8 cellular contexts compared by ENCODE assay signal in genomic region chr10:16440396-16441105, GRCh38. TPM values are rescaled to one million over a fixed set of nuclear protein-coding genes. Genes with fewer than 3 reads are reported as not detected.
DNase-seq lines count a peak whose midpoint lies in the region; ATAC-seq, FAIRE-seq and TF ChIP-seq lines count a peak whose summit lies in the region.

No MANE protein-coding gene starts in this region.

- WGBS in GM12878 (ENCODE audit: insufficient coverage, insufficient replicate concordance, low lambda C conversion rate, missing lambda C conversion rate), result 62% methylated on average over 12 of the region's 12 CpGs
- WGBS in mesendoderm (ENCODE audit: extremely low coverage, insufficient coverage, low lambda C conversion rate), result no CpG with 5 or more reads among the region's 12 CpGs
- 77 to 83% (median 79%) methylated on average over 12 of the region's 12 CpGs for WGBS in spleen, 5 donors

- POLR2A ChIA-PET in CD4-positive, alpha-beta T cell (lab: Charles Lee), result no interaction called here
- POLR2A ChIA-PET in GM12878 (lab: Charles Lee), result interaction anchor here (0.8 kb wide), 1 partner anchor 8 kb away, joined by 7 read pairs; no protein-coding TSS in a partner anchor

- CTCF ChIA-PET in CD4-positive, alpha-beta T cell (lab: Charles Lee), result no interaction called here
- CTCF ChIA-PET in GM12878 (lab: Yijun Ruan, JAX), result interaction anchor here (0.6 to 1.0 kb wide), 3 partner anchors 50 to 337 kb away, joined by 3 to 4 read pairs (median 3); no protein-coding TSS in a partner anchor

- peak overlapping the region; percentile 36 for H3K4me3 Mint-ChIP-seq in CD4-positive, alpha-beta T cell

- intact Hi-C loops in CD4-positive, alpha-beta T cell (cut with DNase I, micrococcal nuclease), result loop anchor here in 1 of 2 experiments (10.0 kb wide), 1 partner anchor 714 kb away; no protein-coding TSS in a partner anchor
- intact Hi-C loops in GM12878 (cut with micrococcal nuclease; ENCODE audit: unreplicated experiment), result no loop called here
- intact Hi-C loops in spleen (cut with DNase I; ENCODE audit: low total_unique reads), result no loop called here

- H2BK120ac ChIP-seq in mesendoderm (ENCODE audit: low read depth, low read length), result no peak overlapping the region

- TF ChIP-seq EP300 in GM12878 (IDR thresholded peaks at IDR 0.05; ENCODE audit: borderline replicate concordance in 1 of 2, control insufficient read depth in 1 of 2, low read depth in 2 of 2, low read length in 2 of 2), result no peak

- no peak overlapping the region for H3K18ac ChIP-seq in mesendoderm (ENCODE audit: low read length)

- no peak for DNase-seq in CD4-positive, alpha-beta T cell
- DNase-seq in HT-29 (ENCODE audit: low spot score), result peak; percentile 82
- no peak for DNase-seq in GM12878 (ENCODE audit: low read depth, low spot score)
- peak; percentile 69 for DNase-seq in mesendoderm
- no peak for DNase-seq in COLO829 (ENCODE audit: low spot score)
- no peak for DNase-seq in spleen
- DNase-seq in activated CD4-positive, CD25-positive, alpha-beta regulatory T cell treated with anti-CD3 and anti-CD28 coated beads, Interleukin-2, amount 50 U/mL, for 72 hours, result no peak

- H4K5ac ChIP-seq in mesendoderm (ENCODE audit: low read length), result no peak overlapping the region

- RAD21 ChIA-PET in GM12878 (lab: Charles Lee; ENCODE audit: unreplicated experiment), result interaction anchor here (0.6 to 0.7 kb wide), 2 partner anchors 78 to 81 kb away, joined by 3 to 4 read pairs; partner anchors contain the start of gene C1QL3

- H2BK15ac ChIP-seq in mesendoderm (replicated peaks; ENCODE audit: low read depth), result no peak overlapping the region

- H3K27me3 Mint-ChIP-seq in CD4-positive, alpha-beta T cell, result no peaks in the 10 kb centered on the region

- H3K79me1 ChIP-seq in mesendoderm (ENCODE audit: low read length), result no peaks in the 10 kb centered on the region

- H3K4ac ChIP-seq in mesendoderm (ENCODE audit: low read depth, low read length), result no peak overlapping the region

- H2AFZ ChIP-seq in GM12878 (ENCODE audit: control insufficient read depth, low read depth, low read length), result no peak overlapping the region

- no peaks in the 10 kb centered on the region for H3K27me3 ChIP-seq in CD4-positive, alpha-beta T cell (ENCODE audit: control insufficient read depth, insufficient read depth, low read length)
- H3K27me3 ChIP-seq in GM12878 (replicated peaks in 1 of 2; ENCODE audit: control insufficient read depth in 2 of 2, insufficient read depth in 2 of 2, low read length in 1 of 2) (no peaks in the 10 kb centered on the region), mesendoderm (ENCODE audit: insufficient read depth, low read length, poor library complexity) (no peaks in the 10 kb centered on the region), spleen (replicated peaks in 1 of 7) (no peaks in the 10 kb centered on the region)

- H3K36me3 ChIP-seq in GM12878 (ENCODE audit: control insufficient read depth in 2 of 2, insufficient read depth in 2 of 2, low read length in 1 of 2), result peaks cover 0 to 2% of the 10 kb centered on the region in 2 experiments; a peak in 2 of 4 replicates
- H3K36me3 ChIP-seq in mesendoderm (ENCODE audit: control insufficient read depth, insufficient read depth, low read length), result no peaks in the 10 kb centered on the region
- peaks cover 0 to 44% (median 0%) of the 10 kb centered on the region in 6 donors for H3K36me3 ChIP-seq in spleen

- TF ChIP-seq POLR2A in GM12878 (IDR thresholded peaks at IDR 0.05; ENCODE audit: low read depth, low read length), result no peak
- no peak for TF ChIP-seq POLR2A in GM18505 (IDR thresholded peaks at IDR 0.05; ENCODE audit: borderline replicate concordance, extremely low read depth, insufficient read depth, insufficient read length)
- TF ChIP-seq POLR2A in spleen (IDR thresholded peaks at IDR 0.05), result no peak

- SMC1A ChIA-PET in GM12878 (lab: Charles Lee; ENCODE audit: uncharacterized antibody, unreplicated experiment), result interaction anchor here (0.9 to 1.4 kb wide), 3 partner anchors 11 to 12 kb away, joined by 3 read pairs; no protein-coding TSS in a partner anchor

- H4K20me1 ChIP-seq in GM12878 (ENCODE audit: control insufficient read depth, insufficient read depth), result no peaks in the 10 kb centered on the region; the same call in 1 of the 2 replicates

- H3K9me3 Mint-ChIP-seq in CD4-positive, alpha-beta T cell, result no peaks in the 10 kb centered on the region

- TF ChIP-seq CTCF in CD4-positive, alpha-beta T cell (IDR thresholded peaks at IDR 0.05), result no peak
- TF ChIP-seq CTCF in GM12878 (IDR thresholded peaks at IDR 0.05 in 2 of 3, conservative IDR thresholded peaks at IDR 0.05 in 1 of 3; ENCODE audit: control insufficient read depth in 2 of 3, extremely low read depth in 1 of 3, insufficient read depth in 1 of 3, low read depth in 3 of 3, low read length in 3 of 3), result no peak
- no peak for TF ChIP-seq CTCF in spleen (IDR thresholded peaks at IDR 0.05 in 8 of 11, conservative IDR thresholded peaks at IDR 0.05 in 3 of 11)

- no peak for TF ChIP-seq RAD21 in GM12878 (IDR thresholded peaks at IDR 0.05; ENCODE audit: insufficient read depth, low read depth, low read length)

- H3K4me1 ChIP-seq in GM12878 (ENCODE audit: control insufficient read depth, insufficient read depth, low read length) (peaks cover 20% of the 10 kb centered on the region), mesendoderm (ENCODE audit: control insufficient read depth, low read depth, low read length) (peaks cover 7% of the 10 kb centered on the region), spleen (peaks cover 18 to 61% (median 49%) of the 10 kb centered on the region in 6 donors)

- H3K27ac ChIP-seq in CD4-positive, alpha-beta T cell (ENCODE audit: low read depth, low read length), result no peak overlapping the region
- peak overlapping the region; percentile 15 for H3K27ac ChIP-seq in GM12878 (ENCODE audit: control insufficient read depth, insufficient read depth)
- H3K27ac ChIP-seq in mesendoderm (ENCODE audit: low read depth, low read length), result no peak overlapping the region
- peak overlapping the region in 1 of 8 donors; percentile 58 for H3K27ac ChIP-seq in spleen

- no peak overlapping the region for H3K23ac ChIP-seq in mesendoderm (ENCODE audit: low read length)

- H4K8ac ChIP-seq in mesendoderm (ENCODE audit: low read depth, low read length), result no peak overlapping the region

- H3K56ac ChIP-seq in mesendoderm (ENCODE audit: low read length), result peak overlapping the region; percentile 47

- peak overlapping the region; percentile 14 for H3K27ac Mint-ChIP-seq in CD4-positive, alpha-beta T cell

- H3K36me3 Mint-ChIP-seq in CD4-positive, alpha-beta T cell (ENCODE audit: low read depth), result peaks cover 65% of the 10 kb centered on the region

- no peak for ATAC-seq in CD4-positive, alpha-beta T cell (ENCODE audit: poor library complexity)
- ATAC-seq in GM12878 (peak; percentile 8), GM18505 (IDR thresholded peaks at IDR 0.05; ENCODE audit: unreplicated experiment) (no peak)

- TSS peak; percentile 3 for BruUV-seq in GM12878 (replicated peaks; lab: Mats Ljungman, UMichigan)

- H3K4me2 ChIP-seq in GM12878 (ENCODE audit: control insufficient read depth, insufficient read depth), result peak overlapping the region; percentile 96
- no peak overlapping the region for H3K4me2 ChIP-seq in mesendoderm (ENCODE audit: low read length)

- in situ Hi-C loops in GM12878 (cut with MboI), result loop anchor here (25.0 kb wide), 1 partner anchor 1278 kb away; the partner anchor contains the start of gene NMT2

- H3K4me3 ChIP-seq in GM12878 (peak overlapping the region; percentile 60; the same call in 1 of the 2 replicates), mesendoderm (ENCODE audit: low read length) (no peak overlapping the region), spleen (peak overlapping the region in 1 of 8 donors; percentile 27)

- no peak for FAIRE-seq in GM12878 (lab: Jason Lieb, UNC)

- H3K9ac ChIP-seq in GM12878 (ENCODE audit: control insufficient read depth, insufficient read depth, low read length) (peak overlapping the region; percentile 11; the same call in 1 of the 2 replicates), mesendoderm (ENCODE audit: low read length) (no peak overlapping the region)

- H3K9me3 ChIP-seq in CD4-positive, alpha-beta T cell (ENCODE audit: control insufficient read depth, low read length), result no peaks in the 10 kb centered on the region
- H3K9me3 ChIP-seq in GM12878 (replicated peaks; ENCODE audit: control insufficient read depth, insufficient read depth, low read length) (no peaks in the 10 kb centered on the region), spleen (no peaks in the 10 kb centered on the region)

- no peak overlapping the region for H2BK5ac ChIP-seq in mesendoderm (ENCODE audit: low read length)

- H3K4me1 Mint-ChIP-seq in CD4-positive, alpha-beta T cell (ENCODE audit: low read depth), result peaks cover 60% of the 10 kb centered on the region

- H2AK5ac ChIP-seq in mesendoderm (ENCODE audit: low read length), result no peak overlapping the region

- H3K79me2 ChIP-seq in GM12878 (ENCODE audit: control insufficient read depth, insufficient read depth, low read length), result peaks cover 33% of the 10 kb centered on the region
- no peaks in the 10 kb centered on the region for H3K79me2 ChIP-seq in mesendoderm (ENCODE audit: control insufficient read depth, insufficient read depth, low read length)

TF ChIP-seq in GM12878, 131 proteins besides CTCF, POLR2A, EP300 and RAD21 (continues in another document):
- TF ChIP-seq NR2F1 (conservative IDR thresholded peaks at IDR 0.05), result no peak
- TF ChIP-seq NRF1 (conservative IDR thresholded peaks at IDR 0.05; ENCODE audit: low read depth, low read length), result no peak

RNA-seq across cellular contexts. Expression of gene PTER, which starts 3.7 kb away (rescaled TPM):
- 1 to 10 TPM; 8.2 to 9.7 TPM for total RNA-seq in CD4-positive, alpha-beta T cell
- total RNA-seq in HT-29 (2014; rRNA removed; shearing (Covaris generic)), result 3.4 and 9.4 TPM in 2 replicates
- total RNA-seq in GM12878 (2013; cell fraction: nucleolus; rRNA removed), result 53.1 and 57.4 TPM in 2 replicates
- 21.7 and 24.9 TPM in 2 replicates for total RNA-seq in GM12878 (2014; rRNA removed)
- total RNA-seq in GM12878 (2014; rRNA removed; fragmentation: Illumina TruSeq; extraction: Trizol), result 26.4 and 26.9 TPM in 2 replicates
- total RNA-seq in GM12878 (2021), result 19.9 and 20.3 TPM in 2 replicates
- 6.4 TPM for polyA plus RNA-seq in GM12878 (2011; ENCODE audit: low read depth)
- 31.2 and 41.2 TPM in 2 replicates for polyA plus RNA-seq in GM12878 (2011; rRNA removed)
- 15.3 and 17.4 TPM in 2 replicates for polyA plus RNA-seq in GM12878 (2011; cell fraction: cytosol; rRNA removed)
- 12.4 and 13.9 TPM in 2 replicates for polyA plus RNA-seq in GM12878 (2011; cell fraction: nucleus; rRNA removed)
- 6.3 and 9.9 TPM in 2 replicates for polyA plus RNA-seq in GM12878 (2012)
- polyA plus RNA-seq in GM12878 (2014; fragmentation: Illumina TruSeq; extraction: Trizol), result 25.3 and 31.5 TPM in 2 replicates
- polyA plus RNA-seq in GM12878 (2014; fragmentation: Nextera tagmentation; extraction: Ambion mirVana), result 10 to 100 TPM; 18.4 to 29.4 TPM
- polyA plus RNA-seq in GM12878 (2014; rRNA removed), result 10.6 and 16.0 TPM in 2 replicates
- 10 to 100 TPM; 22.7 to 23.5 TPM for polyA plus RNA-seq in GM12878 (2016; fragmentation: Nextera tagmentation; extraction: Ambion mirVana)
- polyA minus RNA-seq in GM12878 (2011; rRNA and poly(A)+ RNA removed), result 34.5 and 39.7 TPM in 2 replicates
- 9.4 and 13.7 TPM in 2 replicates for polyA minus RNA-seq in GM12878 (2011; cell fraction: cytosol; rRNA and poly(A)+ RNA removed)
- 17.5 and 19.4 TPM in 2 replicates for polyA minus RNA-seq in GM12878 (2011; cell fraction: nucleus; rRNA and poly(A)+ RNA removed)
- 7.8 TPM for polyA plus RNA-seq in mesendoderm (2013, experiment 1 of 2)
- polyA plus RNA-seq in mesendoderm (2013, experiment 2 of 2), result 7.4 TPM
- 10 to 100 TPM; 17.5 to 29.3 (median 19.6) TPM for total RNA-seq in spleen
- polyA plus RNA-seq in spleen, result 1 to 10 TPM; 5.2 to 6.0 (median 5.8) TPM

Comparison
In these comparisons a context has a peak if more than half of its experiments do, and no peak if none do; other contexts are left out.
1. DNase-seq: peak in HT-29 (single experiment) and mesendoderm (single experiment); none in CD4-positive, alpha-beta T cell (0 of 10), GM12878 (single experiment), COLO829 (single experiment), spleen (single experiment) and activated CD4-positive, CD25-positive, alpha-beta regulatory T cell treated with anti-CD3 and anti-CD28 coated beads, Interleukin-2, amount 50 U/mL, for 72 hours (single experiment).